ENCODE assay signal across 14 cellular contexts in the genomic region with DNA sequence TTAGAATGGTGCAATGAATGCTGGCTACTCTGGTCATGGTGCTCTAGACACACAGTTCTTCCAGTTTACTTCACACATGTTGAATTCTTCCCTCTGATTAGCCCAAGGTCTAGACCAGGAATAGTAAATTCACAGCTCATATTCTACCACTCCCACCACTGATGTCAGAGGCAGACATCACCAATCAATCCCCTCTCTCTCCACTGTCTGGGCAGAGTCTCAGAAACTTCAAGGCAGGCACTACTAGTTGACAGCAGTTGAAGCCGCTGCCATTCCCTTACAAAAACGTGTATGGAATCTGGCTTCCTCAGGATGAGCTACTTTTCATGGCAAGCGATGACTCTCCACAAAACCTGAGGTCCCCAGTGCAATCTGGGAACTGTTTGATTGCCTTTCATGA.
DNase-seq lines count a peak whose midpoint lies in the region; ATAC-seq and TF ChIP-seq lines count a peak whose summit lies in the region.
"Had no signal": no experiment of that assay in that cellular context is flagged by ENCODE, and none has a peak within 500 bp of the region (broad histone marks: within the 10 kb centered on the region; RNA-seq: fewer than 3 reads in every experiment).

No MANE protein-coding gene starts in this region.

- no peaks in the 10 kb centered on the region for H3K9me3 ChIP-seq in fibroblast of lung (ENCODE audit: control insufficient read depth, insufficient read depth, low read depth, low read length)
- no peaks in the 10 kb centered on the region for H3K9me3 ChIP-seq in WERI-Rb-1 (ENCODE audit: severe bottlenecking)
- H3K9me3 ChIP-seq: vagina had no signal

- peak overlapping the region; percentile 43 for H2AFZ ChIP-seq in GM23338
- no peak overlapping the region for H2AFZ ChIP-seq in fibroblast of lung (ENCODE audit: low read length)

- no peak overlapping the region for H3K9ac ChIP-seq in fibroblast of lung (ENCODE audit: insufficient read depth, low read length)

- no peak overlapping the region for H3K4me2 ChIP-seq in GM23338
- H3K4me2 ChIP-seq in fibroblast of lung (ENCODE audit: extremely low read depth, insufficient read depth, low read length), result no peak overlapping the region

- DNase-seq in GM23338 (ENCODE audit: low spot score) (peak; percentile 62), SK-MEL-5 (ENCODE audit: low read depth, low spot score) (peak; percentile 33), fibroblast of lung (ENCODE audit: low read depth in 2 of 2) (peak; percentile 77 to 87), myocyte (ENCODE audit: low read depth) (peak; percentile 43), WERI-Rb-1 (no peak), putamen (ENCODE audit: low spot score) (no peak)
- DNase-seq in stimulated activated CD4-positive, alpha-beta T cell treated with anti-CD3 and anti-CD28 coated beads, Interleukin-4, amount 100 ng/mL, for 24 hours, result no peak
- DNase-seq: activated CD8-positive, alpha-beta T cell treated with anti-CD3 and anti-CD28 coated beads for 36 hours; activated naive CD4-positive, alpha-beta T cell treated with anti-CD3 and anti-CD28 coated beads, Interleukin-2, amount 50 U/mL, for 16 hours; CD4-positive, alpha-beta T cell; effector CD4-positive, alpha-beta T cell had no signal

- no peaks in the 10 kb centered on the region for H3K9me2 ChIP-seq in GM23338 (ENCODE audit: insufficient read depth)

- H3K79me2 ChIP-seq in GM23338 (replicated peaks; ENCODE audit: insufficient read depth) (no peaks in the 10 kb centered on the region), fibroblast of lung (ENCODE audit: control insufficient read depth, insufficient read depth, low read length) (no peaks in the 10 kb centered on the region)

- H3K4me3 Mint-ChIP-seq in GM23338, result no peak overlapping the region; the same call in 2 of the 3 replicates
- H3K4me3 Mint-ChIP-seq: activated CD8-positive, alpha-beta T cell treated with anti-CD3 and anti-CD28 coated beads for 36 hours; CD4-positive, alpha-beta T cell had no signal

- peaks cover 3% of the 10 kb centered on the region for H3K27me3 Mint-ChIP-seq in GM23338 (ENCODE audit: insufficient read depth, low read depth, poor library complexity)

- H3K4me1 Mint-ChIP-seq in GM23338, result peaks cover 31% of the 10 kb centered on the region

- ATAC-seq in GM23338 (peak; percentile 80), HG03442 (IDR thresholded peaks at IDR 0.05; ENCODE audit: unreplicated experiment) (no peak)
- ATAC-seq: activated CD8-positive, alpha-beta T cell treated with anti-CD3 and anti-CD28 coated beads for 36 hours had no signal

- no peaks in the 10 kb centered on the region for H3F3A ChIP-seq in GM23338 (replicated peaks; ENCODE audit: low read depth)

- peaks cover 6% of the 10 kb centered on the region; the same call in 2 of the 3 replicates for H3K9me3 Mint-ChIP-seq in GM23338

- H3K36me3 ChIP-seq in GM23338 (ENCODE audit: insufficient read depth) (no peaks in the 10 kb centered on the region), fibroblast of lung (ENCODE audit: control insufficient read depth, insufficient read depth, low read length) (no peaks in the 10 kb centered on the region), WERI-Rb-1 (no peaks in the 10 kb centered on the region)
- H3K36me3 ChIP-seq: vagina had no signal

- no peaks in the 10 kb centered on the region for H3K36me3 Mint-ChIP-seq in GM23338 (ENCODE audit: low read depth)

- H3K27ac ChIP-seq in GM23338 (ENCODE audit: low read depth), result no peak overlapping the region
- no peak overlapping the region for H3K27ac ChIP-seq in fibroblast of lung (ENCODE audit: insufficient read depth, low read length)
- H3K27ac ChIP-seq in WERI-Rb-1, result no peak overlapping the region
- H3K27ac ChIP-seq: vagina had no signal

- H3K27ac Mint-ChIP-seq in GM23338, result no peak overlapping the region
- H3K27ac Mint-ChIP-seq: activated CD8-positive, alpha-beta T cell treated with anti-CD3 and anti-CD28 coated beads for 36 hours; CD4-positive, alpha-beta T cell had no signal

- no peak overlapping the region for H3K4me3 ChIP-seq in GM23338
- no peak overlapping the region for H3K4me3 ChIP-seq in fibroblast of lung (replicated peaks in 1 of 4; ENCODE audit: control extremely low read depth in 1 of 4, insufficient read depth in 1 of 4, low read depth in 3 of 4, low read length in 4 of 4)
- no peak overlapping the region for H3K4me3 ChIP-seq in WERI-Rb-1 (ENCODE audit: low read depth, low read length)
- H3K4me3 ChIP-seq: skin epidermis, vagina had no signal

- TF ChIP-seq CTCF in GM23338 (conservative IDR thresholded peaks at IDR 0.05; ENCODE audit: low read depth in 2 of 2) (no peak), fibroblast of lung (conservative IDR thresholded peaks at IDR 0.05 in 1 of 2, IDR thresholded peaks at IDR 0.05 in 1 of 2; ENCODE audit: low read depth in 1 of 2, low read length in 2 of 2) (no peak), WERI-Rb-1 (IDR thresholded peaks at IDR 0.05; ENCODE audit: low read depth, low read length) (no peak)

- no peaks in the 10 kb centered on the region for H3K27me3 ChIP-seq in GM23338 (ENCODE audit: insufficient read depth)
- no peaks in the 10 kb centered on the region for H3K27me3 ChIP-seq in fibroblast of lung (ENCODE audit: control insufficient read depth, insufficient read depth, low read length)
- peaks cover 4% of the 10 kb centered on the region for H3K27me3 ChIP-seq in WERI-Rb-1 (ENCODE audit: insufficient read depth, low read depth, severe bottlenecking)
- H3K27me3 ChIP-seq: vagina had no signal

- in situ Hi-C loops in SK-MEL-5 (cut with HindIII; ENCODE audit: low pct_unique_long_range_greater_than_20kb, low sequenced_read_pairs), result no loop called here

- H4K20me1 ChIP-seq in GM23338 (replicated peaks; ENCODE audit: insufficient read depth) (no peaks in the 10 kb centered on the region), fibroblast of lung (ENCODE audit: control insufficient read depth, extremely low read depth, insufficient read depth, low read length) (no peaks in the 10 kb centered on the region)

- H3K4me1 ChIP-seq in GM23338 (ENCODE audit: insufficient read depth) (peaks cover 13% of the 10 kb centered on the region), fibroblast of lung (ENCODE audit: control insufficient read depth, extremely low read depth, insufficient read depth, low read length) (peaks cover 54% of the 10 kb centered on the region)

TF ChIP-seq in GM23338, 12 proteins besides CTCF, POLR2A, EP300 and RAD21 (continues in another document):
- no peak for TF ChIP-seq CREB1 (CRISPR knock-in tag; IDR thresholded peaks at IDR 0.05; ENCODE audit: low read depth)
- TF ChIP-seq, protein P1, sequence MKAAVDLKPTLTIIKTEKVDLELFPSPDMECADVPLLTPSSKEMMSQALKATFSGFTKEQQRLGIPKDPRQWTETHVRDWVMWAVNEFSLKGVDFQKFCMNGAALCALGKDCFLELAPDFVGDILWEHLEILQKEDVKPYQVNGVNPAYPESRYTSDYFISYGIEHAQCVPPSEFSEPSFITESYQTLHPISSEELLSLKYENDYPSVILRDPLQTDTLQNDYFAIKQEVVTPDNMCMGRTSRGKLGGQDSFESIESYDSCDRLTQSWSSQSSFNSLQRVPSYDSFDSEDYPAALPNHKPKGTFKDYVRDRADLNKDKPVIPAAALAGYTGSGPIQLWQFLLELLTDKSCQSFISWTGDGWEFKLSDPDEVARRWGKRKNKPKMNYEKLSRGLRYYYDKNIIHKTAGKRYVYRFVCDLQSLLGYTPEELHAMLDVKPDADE (IDR thresholded peaks at IDR 0.05), result no peak

Comparison
In these comparisons a context has a peak if more than half of its experiments do, and no peak if none do; other contexts are left out.
1. DNase-seq: peak in GM23338 (single experiment), SK-MEL-5 (single experiment), fibroblast of lung (2 of 2) and myocyte (single experiment); none in stimulated activated CD4-positive, alpha-beta T cell treated with anti-CD3 and anti-CD28 coated beads, Interleukin-4, amount 100 ng/mL, for 24 hours (single experiment), WERI-Rb-1 (single experiment) and putamen (single experiment).